ENCODE assay signal across 7 cellular contexts in genomic region chr2:31523871-31524492, GRCh38. TPM values are rescaled to one million over a fixed set of nuclear protein-coding genes. Genes with fewer than 3 reads are reported as not detected.
DNase-seq lines count a peak whose midpoint lies in the region; ATAC-seq, FAIRE-seq and TF ChIP-seq lines count a peak whose summit lies in the region.

No MANE protein-coding gene starts in this region.

- POLR2A ChIA-PET in Panc1 (lab: Charles Lee), result no interaction called here

- H3K9me3 Mint-ChIP-seq in activated T-helper 1 cell treated with anti-CD3 and anti-CD28 coated beads, Interleukin-12 subunit alpha, Interleukin-12 subunit beta, Interleukin-2, Interleukin-4 antibody, amounts not matched to agents 30 ng/mL and 10 ng/mL and 1 ng/mL, durations not matched to agents 14 hours and 24 hours and 36 hours, result no peaks in the 10 kb centered on the region

- no TSS peak for BruUV-seq in Panc1 (replicated peaks; lab: Mats Ljungman, UMichigan)

- peak; percentile 24 for DNase-seq in GM04504 (ENCODE audit: low read depth)
- DNase-seq in Panc1 (ENCODE audit: low read depth, low spot score), result peak; percentile 33
- peak; percentile 17 for DNase-seq in activated T-helper 1 cell treated with anti-CD3 and anti-CD28 coated beads, Interleukin-12 subunit alpha, Interleukin-12 subunit beta, Interleukin-2, Interleukin-4 antibody, amounts not matched to agents 30 ng/mL and 10 ng/mL and 1 ng/mL, durations not matched to agents 14 hours and 24 hours and 36 hours (ENCODE audit: low spot score)
- peak; percentile 29 for DNase-seq in glomerular endothelial cell (ENCODE audit: extremely low read depth, low read depth, low spot score)
- peak; percentile 77 for DNase-seq in small intestine

- H3K4me3 Mint-ChIP-seq in activated T-helper 1 cell treated with anti-CD3 and anti-CD28 coated beads, Interleukin-12 subunit alpha, Interleukin-12 subunit beta, Interleukin-2, Interleukin-4 antibody, amounts not matched to agents 30 ng/mL and 10 ng/mL and 1 ng/mL, durations not matched to agents 14 hours and 24 hours and 36 hours, result no peak overlapping the region

- H3K9me3 ChIP-seq in Panc1 (ENCODE audit: control insufficient read depth, insufficient read depth, low read depth, low read length) (no peaks in the 10 kb centered on the region), small intestine (ENCODE audit: control insufficient read depth, low read depth) (no peaks in the 10 kb centered on the region)

- 20 to 30% (median 21%) methylated on average over 8 of the region's 8 CpGs for WGBS in small intestine, 3 donors

- intact Hi-C loops in Panc1 (cut with micrococcal nuclease; ENCODE audit: unreplicated experiment), result loop anchor here (5.0 to 10.0 kb wide), 2 partner anchors 112 to 289 kb away; partner anchors contain the start of genes EHD3 and XDH
- intact Hi-C loops in activated T-helper 1 cell treated with anti-CD3 and anti-CD28 coated beads, Interleukin-12 subunit alpha, Interleukin-12 subunit beta, Interleukin-2, Interleukin-4 antibody, amounts not matched to agents 30 ng/mL and 10 ng/mL and 1 ng/mL, durations not matched to agents 14 hours and 24 hours and 36 hours (cut with micrococcal nuclease), result loop anchor here (1.0 to 10.0 kb wide), 3 partner anchors 169 to 1359 kb away; no protein-coding TSS in a partner anchor

- H3K4me1 ChIP-seq in Panc1 (ENCODE audit: control insufficient read depth, insufficient read depth, low read length) (no peaks in the 10 kb centered on the region), small intestine (ENCODE audit: control insufficient read depth in 2 of 2, insufficient read depth in 1 of 2, low read depth in 1 of 2, low read length in 1 of 2) (no peaks in the 10 kb centered on the region)

- CTCF ChIA-PET in Panc1 (lab: Charles Lee), result no interaction called here

- no peaks in the 10 kb centered on the region for H3K4me1 Mint-ChIP-seq in activated T-helper 1 cell treated with anti-CD3 and anti-CD28 coated beads, Interleukin-12 subunit alpha, Interleukin-12 subunit beta, Interleukin-2, Interleukin-4 antibody, amounts not matched to agents 30 ng/mL and 10 ng/mL and 1 ng/mL, durations not matched to agents 14 hours and 24 hours and 36 hours (ENCODE audit: low read depth)

- ATAC-seq in HG03060 (IDR thresholded peaks at IDR 0.05; ENCODE audit: low read depth, unreplicated experiment) (peak; percentile 62), Panc1 (peak; percentile 69), GM19397 (IDR thresholded peaks at IDR 0.05; ENCODE audit: unreplicated experiment) (no peak)

- peak; percentile 80 for TF ChIP-seq CTCF in Panc1 (IDR thresholded peaks at IDR 0.05)

- H3K27me3 ChIP-seq in Panc1 (ENCODE audit: control insufficient read depth, insufficient read depth, low read length) (no peaks in the 10 kb centered on the region), small intestine (ENCODE audit: control insufficient read depth in 2 of 2, insufficient read depth in 2 of 2, low read length in 2 of 2) (no peaks in the 10 kb centered on the region)

- H3K36me3 ChIP-seq in Panc1 (ENCODE audit: control insufficient read depth, insufficient read depth, low read length) (no peaks in the 10 kb centered on the region), small intestine (ENCODE audit: control insufficient read depth in 2 of 2, insufficient read depth in 2 of 2, low read length in 2 of 2) (no peaks in the 10 kb centered on the region)

- no peak overlapping the region for H3K27ac Mint-ChIP-seq in activated T-helper 1 cell treated with anti-CD3 and anti-CD28 coated beads, Interleukin-12 subunit alpha, Interleukin-12 subunit beta, Interleukin-2, Interleukin-4 antibody, amounts not matched to agents 30 ng/mL and 10 ng/mL and 1 ng/mL, durations not matched to agents 14 hours and 24 hours and 36 hours

- in situ Hi-C loops in Panc1 (cut with HindIII; ENCODE audit: low pct_unique_long_range_greater_than_20kb, low sequenced_read_pairs), result no loop called here

- no peak for FAIRE-seq in small intestine (lab: Jason Lieb, UNC)

- H3K4me3 ChIP-seq in Panc1 (ENCODE audit: low read depth in 2 of 2, low read length in 2 of 2), result no peak overlapping the region
- no peak overlapping the region for H3K4me3 ChIP-seq in small intestine (ENCODE audit: low read depth in 1 of 2, low read length in 2 of 2)

- H3K27ac ChIP-seq in Panc1 (ENCODE audit: low read length) (no peak overlapping the region), small intestine (ENCODE audit: low read depth in 1 of 2, low read length in 1 of 2) (no peak overlapping the region)

- H3K36me3 Mint-ChIP-seq in activated T-helper 1 cell treated with anti-CD3 and anti-CD28 coated beads, Interleukin-12 subunit alpha, Interleukin-12 subunit beta, Interleukin-2, Interleukin-4 antibody, amounts not matched to agents 30 ng/mL and 10 ng/mL and 1 ng/mL, durations not matched to agents 14 hours and 24 hours and 36 hours (ENCODE audit: low read depth), result no peaks in the 10 kb centered on the region

- H3K27me3 Mint-ChIP-seq in activated T-helper 1 cell treated with anti-CD3 and anti-CD28 coated beads, Interleukin-12 subunit alpha, Interleukin-12 subunit beta, Interleukin-2, Interleukin-4 antibody, amounts not matched to agents 30 ng/mL and 10 ng/mL and 1 ng/mL, durations not matched to agents 14 hours and 24 hours and 36 hours (ENCODE audit: insufficient read depth), result peaks cover 6% of the 10 kb centered on the region

RNA-seq across cellular contexts. Expression of gene SRD5A2, which starts 56.8 kb away (rescaled TPM):
- total RNA-seq in Panc1 (2021; ENCODE audit: unreplicated experiment) (not detected), glomerular endothelial cell (not detected in 2 replicates)
- polyA plus RNA-seq in Panc1 (2012; ENCODE audit: insufficient read length), result not detected
- total RNA-seq in activated T-helper 1 cell treated with anti-CD3 and anti-CD28 coated beads, Interleukin-12 subunit alpha, Interleukin-12 subunit beta, Interleukin-2, Interleukin-4 antibody, amounts not matched to agents 30 ng/mL and 10 ng/mL and 1 ng/mL, durations not matched to agents 14 hours and 24 hours and 36 hours, result not detected in 2 replicates
- polyA plus RNA-seq in small intestine, result not detected

Comparison
In these comparisons a context has a peak if more than half of its experiments do, and no peak if none do; other contexts are left out.
1. DNase-seq: peak in every context shown above with its lines; median percentile 77 in small intestine; 33 in Panc1; 29 in glomerular endothelial cell; 24 in GM04504; 17 in activated T-helper 1 cell treated with anti-CD3 and anti-CD28 coated beads, Interleukin-12 subunit alpha, Interleukin-12 subunit beta, Interleukin-2, Interleukin-4 antibody, amounts not matched to agents 30 ng/mL and 10 ng/mL and 1 ng/mL, durations not matched to agents 14 hours and 24 hours and 36 hours.